Comparison of ENCODE assay signal across 1 cellular context in the genomic region with DNA sequence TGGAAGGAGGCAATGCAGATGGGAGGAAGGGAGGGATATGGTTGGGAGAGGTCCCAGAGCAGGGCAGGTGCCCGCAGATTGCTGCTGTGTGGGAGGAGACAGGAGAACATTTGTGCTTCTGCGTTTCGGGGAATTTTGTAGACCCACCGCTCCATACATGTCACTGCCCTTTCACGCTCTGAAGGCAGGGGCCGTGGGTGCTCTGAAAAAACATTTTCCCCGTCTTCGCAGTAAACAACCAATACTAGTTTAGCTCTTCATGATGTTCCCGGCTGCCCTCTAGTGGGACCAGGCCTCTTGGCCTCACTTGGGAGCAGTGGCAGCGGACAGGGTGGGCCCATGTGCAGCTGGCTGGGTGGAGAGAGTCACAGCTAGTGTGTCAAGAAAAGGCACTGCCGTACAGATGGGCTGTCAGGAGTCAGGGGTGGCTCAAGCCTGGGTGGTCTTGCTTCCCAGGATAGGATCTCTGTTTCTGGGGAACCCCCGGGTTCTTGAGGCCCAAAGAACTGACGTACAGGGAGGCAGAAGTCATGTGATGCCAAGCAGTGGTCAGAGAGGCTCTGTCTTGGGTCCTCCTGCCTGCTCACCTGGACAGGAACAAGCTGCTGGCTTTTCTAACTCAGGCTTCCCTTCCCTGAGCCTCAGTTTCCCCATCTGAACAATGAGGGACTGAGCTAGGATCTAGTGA.
TF ChIP-seq lines count a peak whose summit lies in the region.

No MANE protein-coding gene starts in this region.

TF ChIP-seq in GM12878, 131 proteins besides CTCF, POLR2A, EP300 and RAD21 (continued from another document):
- TF ChIP-seq, protein P1, sequence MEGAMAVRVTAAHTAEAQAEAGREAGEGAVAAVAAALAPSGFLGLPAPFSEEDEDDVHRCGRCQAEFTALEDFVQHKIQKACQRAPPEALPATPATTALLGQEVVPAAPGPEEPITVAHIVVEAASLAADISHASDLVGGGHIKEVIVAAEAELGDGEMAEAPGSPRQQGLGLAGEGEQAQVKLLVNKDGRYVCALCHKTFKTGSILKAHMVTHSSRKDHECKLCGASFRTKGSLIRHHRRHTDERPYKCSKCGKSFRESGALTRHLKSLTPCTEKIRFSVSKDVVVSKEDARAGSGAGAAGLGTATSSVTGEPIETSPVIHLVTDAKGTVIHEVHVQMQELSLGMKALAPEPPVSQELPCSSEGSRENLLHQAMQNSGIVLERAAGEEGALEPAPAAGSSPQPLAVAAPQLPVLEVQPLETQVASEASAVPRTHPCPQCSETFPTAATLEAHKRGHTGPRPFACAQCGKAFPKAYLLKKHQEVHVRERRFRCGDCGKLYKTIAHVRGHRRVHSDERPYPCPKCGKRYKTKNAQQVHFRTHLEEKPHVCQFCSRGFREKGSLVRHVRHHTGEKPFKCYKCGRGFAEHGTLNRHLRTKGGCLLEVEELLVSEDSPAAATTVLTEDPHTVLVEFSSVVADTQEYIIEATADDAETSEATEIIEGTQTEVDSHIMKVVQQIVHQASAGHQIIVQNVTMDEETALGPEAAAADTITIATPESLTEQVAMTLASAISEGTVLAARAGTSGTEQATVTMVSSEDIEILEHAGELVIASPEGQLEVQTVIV (IDR thresholded peaks at IDR 0.05; ENCODE audit: borderline replicate concordance, partially characterized antibody): no peak
- TF ChIP-seq, protein P2, sequence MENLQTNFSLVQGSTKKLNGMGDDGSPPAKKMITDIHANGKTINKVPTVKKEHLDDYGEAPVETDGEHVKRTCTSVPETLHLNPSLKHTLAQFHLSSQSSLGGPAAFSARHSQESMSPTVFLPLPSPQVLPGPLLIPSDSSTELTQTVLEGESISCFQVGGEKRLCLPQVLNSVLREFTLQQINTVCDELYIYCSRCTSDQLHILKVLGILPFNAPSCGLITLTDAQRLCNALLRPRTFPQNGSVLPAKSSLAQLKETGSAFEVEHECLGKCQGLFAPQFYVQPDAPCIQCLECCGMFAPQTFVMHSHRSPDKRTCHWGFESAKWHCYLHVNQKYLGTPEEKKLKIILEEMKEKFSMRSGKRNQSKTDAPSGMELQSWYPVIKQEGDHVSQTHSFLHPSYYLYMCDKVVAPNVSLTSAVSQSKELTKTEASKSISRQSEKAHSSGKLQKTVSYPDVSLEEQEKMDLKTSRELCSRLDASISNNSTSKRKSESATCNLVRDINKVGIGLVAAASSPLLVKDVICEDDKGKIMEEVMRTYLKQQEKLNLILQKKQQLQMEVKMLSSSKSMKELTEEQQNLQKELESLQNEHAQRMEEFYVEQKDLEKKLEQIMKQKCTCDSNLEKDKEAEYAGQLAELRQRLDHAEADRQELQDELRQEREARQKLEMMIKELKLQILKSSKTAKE (IDR thresholded peaks at IDR 0.05; ENCODE audit: low read depth, poor library complexity, severe bottlenecking): peak; percentile 49
- TF ChIP-seq, protein P3, sequence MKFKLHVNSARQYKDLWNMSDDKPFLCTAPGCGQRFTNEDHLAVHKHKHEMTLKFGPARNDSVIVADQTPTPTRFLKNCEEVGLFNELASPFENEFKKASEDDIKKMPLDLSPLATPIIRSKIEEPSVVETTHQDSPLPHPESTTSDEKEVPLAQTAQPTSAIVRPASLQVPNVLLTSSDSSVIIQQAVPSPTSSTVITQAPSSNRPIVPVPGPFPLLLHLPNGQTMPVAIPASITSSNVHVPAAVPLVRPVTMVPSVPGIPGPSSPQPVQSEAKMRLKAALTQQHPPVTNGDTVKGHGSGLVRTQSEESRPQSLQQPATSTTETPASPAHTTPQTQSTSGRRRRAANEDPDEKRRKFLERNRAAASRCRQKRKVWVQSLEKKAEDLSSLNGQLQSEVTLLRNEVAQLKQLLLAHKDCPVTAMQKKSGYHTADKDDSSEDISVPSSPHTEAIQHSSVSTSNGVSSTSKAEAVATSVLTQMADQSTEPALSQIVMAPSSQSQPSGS (IDR thresholded peaks at IDR 0.05; ENCODE audit: low read length): no peak
